ENCODE assay signal across 23 cellular contexts in the genomic region with DNA sequence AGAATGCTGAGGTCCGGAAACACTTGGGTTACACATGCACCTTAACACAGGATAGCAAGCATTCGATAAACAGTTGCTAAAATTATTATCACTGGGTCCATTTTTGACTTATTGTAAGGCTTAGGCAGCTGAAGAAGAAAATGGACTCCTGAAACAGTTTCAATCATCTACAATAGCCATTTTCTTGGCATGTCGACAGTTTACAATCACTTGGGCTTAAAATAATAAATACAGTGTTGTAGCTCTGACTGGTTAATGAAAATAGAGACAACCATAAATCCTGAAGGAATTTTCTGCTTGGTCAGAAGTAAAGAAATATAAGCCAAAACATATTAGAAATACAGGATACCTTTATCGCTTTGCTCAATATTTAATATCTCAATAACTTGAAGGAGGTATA.
"Had no signal": no experiment of that assay in that cellular context is flagged by ENCODE, and none has a peak within 500 bp of the region (broad histone marks: within the 10 kb centered on the region; RNA-seq: fewer than 3 reads in every experiment).

No MANE protein-coding gene starts in this region.

- H3K4me2 ChIP-seq: KMS-11 had no signal

- H3K27me3 Mint-ChIP-seq: IgD-negative memory B cell had no signal

- H3K9ac ChIP-seq: KMS-11 had no signal

- H3K27ac ChIP-seq: KMS-11, SJSA1, SK-N-MC had no signal

- H3K36me3 ChIP-seq: SJSA1 had no signal

- ATAC-seq: HepG2, K562 had no signal

- H3K4me1 Mint-ChIP-seq: IgD-negative memory B cell had no signal

- H3K4me3 ChIP-seq: K562, SJSA1, SK-N-MC had no signal

- H3K9me3 ChIP-seq: SJSA1 had no signal

- H3K36me3 Mint-ChIP-seq: IgD-negative memory B cell had no signal

- H3K27me3 ChIP-seq: SJSA1 had no signal

- H3K27ac Mint-ChIP-seq: IgD-negative memory B cell had no signal

- DNase-seq: Kasumi-1, MM.1S, NCI-H1092 treated with DMSO at 0.1 percent for 48 hours, NCI-H1436, NCI-H187, NCI-H2029, NCI-H2081 treated with DMSO at 0.1 percent for 48 hours, NCI-H2171, NCI-H226, NCI-H446, NCI-H510A, NCI-H524 treated with DMSO at 0.1 percent for 48 hours, NCI-H69, NCI-H774, Right ventricle myocardium superior, RPMI8226, SIG-M5 had no signal
